In genomic region chr17:16215273-16215964, GRCh38 we compare ENCODE assay signal across 1 cellular context.
TF ChIP-seq lines count a peak whose summit lies in the region.

Gene NCOR1, minus strand, starts transcription at chr17:16215534. Its CDS starts 20,965 bp downstream, at chr17:16194569.

TF ChIP-seq in GM23338, 12 proteins besides CTCF, POLR2A, EP300 and RAD21 (continued from another document):
- no peak for TF ChIP-seq CREB1 (CRISPR knock-in tag; IDR thresholded peaks at IDR 0.05; ENCODE audit: low read depth)
